8 cellular contexts compared by ENCODE assay signal in the genomic region with DNA sequence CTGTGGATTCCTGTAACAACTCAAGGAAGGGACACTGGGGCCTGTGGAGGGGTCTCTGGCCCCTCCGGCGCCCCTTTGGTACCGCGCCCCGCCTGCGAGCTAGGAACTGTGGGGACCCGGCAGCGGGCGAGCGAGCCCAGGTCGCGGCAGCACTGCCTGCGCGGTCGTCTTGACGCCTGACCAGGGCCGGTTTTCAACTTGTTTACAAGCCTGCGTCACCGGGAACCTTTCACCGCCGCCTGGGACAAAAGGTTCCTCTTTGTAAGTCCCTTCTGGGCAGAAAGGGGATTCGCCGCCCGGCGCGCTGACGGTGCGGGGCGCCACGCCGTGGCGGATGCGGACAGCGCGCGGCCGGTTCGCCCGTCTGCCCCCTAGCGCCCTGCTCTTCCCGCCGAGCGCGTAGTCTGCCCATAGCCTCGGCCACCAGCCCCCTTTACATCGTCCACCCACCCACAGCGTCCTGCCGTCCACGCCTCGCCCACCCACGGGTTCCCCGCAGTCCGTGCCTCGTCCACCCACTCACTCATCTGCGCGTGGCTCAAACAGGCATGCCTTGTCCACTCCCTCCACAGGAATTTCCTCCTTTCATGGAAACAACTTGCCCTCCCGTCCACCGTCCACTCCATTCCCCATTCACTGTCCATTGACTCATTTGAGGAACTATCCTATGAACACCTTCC. TPM values are rescaled to one million over a fixed set of nuclear protein-coding genes. Genes with fewer than 3 reads are reported as not detected.
DNase-seq lines count a peak whose midpoint lies in the region; ATAC-seq and TF ChIP-seq lines count a peak whose summit lies in the region.

No MANE protein-coding gene starts in this region.

- H3K9me3 Mint-ChIP-seq in activated CD8-positive, alpha-beta T cell treated with anti-CD3 and anti-CD28 coated beads, Interleukin-2, amount 10 ng/mL, durations not matched to agents 7 days and 5 days (ENCODE audit: insufficient read depth): no peaks in the 10 kb centered on the region
- no peaks in the 10 kb centered on the region for H3K9me3 Mint-ChIP-seq in stimulated activated memory B cell treated with anti-CD40 and anti-IgM and Interleukin-4, amounts not matched to agents 10 μg/mL and 1 μg/mL and 100 μg/mL, for 72 hours

- POLR2A ChIA-PET in activated CD8-positive, alpha-beta T cell treated with anti-CD3 and anti-CD28 coated beads, Interleukin-2, amount 10 ng/mL, durations not matched to agents 7 days and 5 days (lab: Charles Lee): no interaction called here

- peak; percentile 96 for TF ChIP-seq EP300 in esophagus muscularis mucosa (IDR thresholded peaks at IDR 0.05)

- H3K27ac ChIP-seq in esophagus muscularis mucosa (replicated peaks in 1 of 4): peak overlapping the region; percentile 85 to 92 (median 88)

- peak; percentile 45 for TF ChIP-seq POLR2A in esophagus muscularis mucosa (IDR thresholded peaks at IDR 0.05; ENCODE audit: low read depth)

- H3K4me3 ChIP-seq in esophagus muscularis mucosa (peak overlapping the region; percentile 46 to 55 (median 54)), mucosa of descending colon (no peak overlapping the region)

- no peaks in the 10 kb centered on the region for H3K36me3 ChIP-seq in esophagus muscularis mucosa
- no peaks in the 10 kb centered on the region for H3K36me3 ChIP-seq in mucosa of descending colon (ENCODE audit: low read depth)

- H3K27me3 ChIP-seq in esophagus muscularis mucosa: peaks cover 0 to 7% (median 2%) of the 10 kb centered on the region in 4 donors

- TF ChIP-seq CTCF in esophagus muscularis mucosa (IDR thresholded peaks at IDR 0.05) (peak in 2 of 3 experiments; percentile 99), mucosa of descending colon (IDR thresholded peaks at IDR 0.05) (peak; percentile 85)

- H3K4me1 ChIP-seq in esophagus muscularis mucosa (peaks cover 10 to 18% (median 18%) of the 10 kb centered on the region in 4 donors), mucosa of descending colon (ENCODE audit: low read depth) (peaks cover 2% of the 10 kb centered on the region)

- H3K36me3 Mint-ChIP-seq in activated CD8-positive, alpha-beta T cell treated with anti-CD3 and anti-CD28 coated beads, Interleukin-2, amount 10 ng/mL, durations not matched to agents 7 days and 5 days (ENCODE audit: low read depth): no peaks in the 10 kb centered on the region
- no peaks in the 10 kb centered on the region for H3K36me3 Mint-ChIP-seq in stimulated activated memory B cell treated with anti-CD40 and anti-IgM and Interleukin-4, amounts not matched to agents 10 μg/mL and 1 μg/mL and 100 μg/mL, for 72 hours

- H3K9me3 ChIP-seq in esophagus muscularis mucosa: no peaks in the 10 kb centered on the region
- H3K9me3 ChIP-seq in mucosa of descending colon: no peaks in the 10 kb centered on the region

- CTCF ChIA-PET in activated CD8-positive, alpha-beta T cell treated with anti-CD3 and anti-CD28 coated beads, Interleukin-2, amount 10 ng/mL, durations not matched to agents 7 days and 5 days (lab: Charles Lee): interaction anchor here (0.7 to 1.2 kb wide), 3 partner anchors 144 to 256 kb away, joined by 3 to 5 read pairs (median 3); no protein-coding TSS in a partner anchor

- ATAC-seq in HG02763 (IDR thresholded peaks at IDR 0.05; ENCODE audit: unreplicated experiment) (peak; percentile 58), mucosa of descending colon (peak; percentile 98), GM21423 (IDR thresholded peaks at IDR 0.05; ENCODE audit: unreplicated experiment) (no peak)
- ATAC-seq in activated CD8-positive, alpha-beta T cell treated with anti-CD3 and anti-CD28 coated beads, Interleukin-2, amount 10 ng/mL, durations not matched to agents 7 days and 5 days: peak; percentile 83
- ATAC-seq in stimulated activated memory B cell treated with anti-CD40 and anti-IgM and Interleukin-4, amounts not matched to agents 10 μg/mL and 1 μg/mL and 100 μg/mL, for 72 hours: peak; percentile 87

- DNase-seq in GDM1 (lab: John Stamatoyannopoulos, UW) (peak; percentile 11), NCI-H2227 treated with DMSO at 0.1 percent for 48 hours (lab: John Stamatoyannopoulos, UW) (peak; percentile 39), esophagus muscularis mucosa (ENCODE audit: extremely low spot score) (peak; percentile 98), mucosa of descending colon (peak; percentile 85 to 89 (median 88))
- peak; percentile 51 for DNase-seq in activated CD8-positive, alpha-beta T cell treated with anti-CD3 and anti-CD28 coated beads, Interleukin-2, amount 10 ng/mL, durations not matched to agents 7 days and 5 days

- intact Hi-C loops in esophagus muscularis mucosa (cut with DNase I) (loop anchor here (2.0 kb wide), 1 partner anchor 256 kb away; no protein-coding TSS in a partner anchor), mucosa of descending colon (cut with DNase I, micrococcal nuclease) (no loop called here)

- peaks cover 48% of the 10 kb centered on the region for H3K27me3 Mint-ChIP-seq in activated CD8-positive, alpha-beta T cell treated with anti-CD3 and anti-CD28 coated beads, Interleukin-2, amount 10 ng/mL, durations not matched to agents 7 days and 5 days (ENCODE audit: low read depth)
- peaks cover 67% of the 10 kb centered on the region for H3K27me3 Mint-ChIP-seq in stimulated activated memory B cell treated with anti-CD40 and anti-IgM and Interleukin-4, amounts not matched to agents 10 μg/mL and 1 μg/mL and 100 μg/mL, for 72 hours

- WGBS in esophagus muscularis mucosa: 3% methylated on average over 30 of the region's 58 CpGs

- peaks cover 13% of the 10 kb centered on the region for H3K4me1 Mint-ChIP-seq in activated CD8-positive, alpha-beta T cell treated with anti-CD3 and anti-CD28 coated beads, Interleukin-2, amount 10 ng/mL, durations not matched to agents 7 days and 5 days (ENCODE audit: low read depth)
- peaks cover 26% of the 10 kb centered on the region for H3K4me1 Mint-ChIP-seq in stimulated activated memory B cell treated with anti-CD40 and anti-IgM and Interleukin-4, amounts not matched to agents 10 μg/mL and 1 μg/mL and 100 μg/mL, for 72 hours

- H3K27ac Mint-ChIP-seq in activated CD8-positive, alpha-beta T cell treated with anti-CD3 and anti-CD28 coated beads, Interleukin-2, amount 10 ng/mL, durations not matched to agents 7 days and 5 days: no peak overlapping the region
- peak overlapping the region; percentile 36 for H3K27ac Mint-ChIP-seq in stimulated activated memory B cell treated with anti-CD40 and anti-IgM and Interleukin-4, amounts not matched to agents 10 μg/mL and 1 μg/mL and 100 μg/mL, for 72 hours

- no peak overlapping the region for H3K4me3 Mint-ChIP-seq in activated CD8-positive, alpha-beta T cell treated with anti-CD3 and anti-CD28 coated beads, Interleukin-2, amount 10 ng/mL, durations not matched to agents 7 days and 5 days
- peak overlapping the region; percentile 50 for H3K4me3 Mint-ChIP-seq in stimulated activated memory B cell treated with anti-CD40 and anti-IgM and Interleukin-4, amounts not matched to agents 10 μg/mL and 1 μg/mL and 100 μg/mL, for 72 hours

RNA-seq across cellular contexts. Expression of a gene that starts 5.5 kb away (rescaled TPM):
- not detected for total RNA-seq in activated CD8-positive, alpha-beta T cell treated with anti-CD3 and anti-CD28 coated beads, Interleukin-2, amount 10 ng/mL, durations not matched to agents 7 days and 5 days
- total RNA-seq in esophagus muscularis mucosa: not detected
- not detected for total RNA-seq in mucosa of descending colon

RNA-seq across cellular contexts. Expression of a gene that starts 32.0 kb away (rescaled TPM):
- total RNA-seq in activated CD8-positive, alpha-beta T cell treated with anti-CD3 and anti-CD28 coated beads, Interleukin-2, amount 10 ng/mL, durations not matched to agents 7 days and 5 days: not detected
- 100 to 1,000 TPM in 2 of 4 donors, 10 to 100 TPM in 2; 84.3 to 208 (median 93.6) TPM for total RNA-seq in esophagus muscularis mucosa
- total RNA-seq in mucosa of descending colon: 10 to 100 TPM in 1 of 3 donors, 1 to 10 TPM in 2; 1.3 to 21.9 (median 2.0) TPM

Comparison
In these comparisons a context has a peak if more than half of its experiments do, and no peak if none do; other contexts are left out.
1. DNase-seq: peak in every context shown above with its lines; median percentile 98 in esophagus muscularis mucosa; 88 in mucosa of descending colon; 51 in activated CD8-positive, alpha-beta T cell treated with anti-CD3 and anti-CD28 coated beads, Interleukin-2, amount 10 ng/mL, durations not matched to agents 7 days and 5 days; 39 in NCI-H2227 treated with DMSO at 0.1 percent for 48 hours; 11 in GDM1.